In the genomic region with DNA sequence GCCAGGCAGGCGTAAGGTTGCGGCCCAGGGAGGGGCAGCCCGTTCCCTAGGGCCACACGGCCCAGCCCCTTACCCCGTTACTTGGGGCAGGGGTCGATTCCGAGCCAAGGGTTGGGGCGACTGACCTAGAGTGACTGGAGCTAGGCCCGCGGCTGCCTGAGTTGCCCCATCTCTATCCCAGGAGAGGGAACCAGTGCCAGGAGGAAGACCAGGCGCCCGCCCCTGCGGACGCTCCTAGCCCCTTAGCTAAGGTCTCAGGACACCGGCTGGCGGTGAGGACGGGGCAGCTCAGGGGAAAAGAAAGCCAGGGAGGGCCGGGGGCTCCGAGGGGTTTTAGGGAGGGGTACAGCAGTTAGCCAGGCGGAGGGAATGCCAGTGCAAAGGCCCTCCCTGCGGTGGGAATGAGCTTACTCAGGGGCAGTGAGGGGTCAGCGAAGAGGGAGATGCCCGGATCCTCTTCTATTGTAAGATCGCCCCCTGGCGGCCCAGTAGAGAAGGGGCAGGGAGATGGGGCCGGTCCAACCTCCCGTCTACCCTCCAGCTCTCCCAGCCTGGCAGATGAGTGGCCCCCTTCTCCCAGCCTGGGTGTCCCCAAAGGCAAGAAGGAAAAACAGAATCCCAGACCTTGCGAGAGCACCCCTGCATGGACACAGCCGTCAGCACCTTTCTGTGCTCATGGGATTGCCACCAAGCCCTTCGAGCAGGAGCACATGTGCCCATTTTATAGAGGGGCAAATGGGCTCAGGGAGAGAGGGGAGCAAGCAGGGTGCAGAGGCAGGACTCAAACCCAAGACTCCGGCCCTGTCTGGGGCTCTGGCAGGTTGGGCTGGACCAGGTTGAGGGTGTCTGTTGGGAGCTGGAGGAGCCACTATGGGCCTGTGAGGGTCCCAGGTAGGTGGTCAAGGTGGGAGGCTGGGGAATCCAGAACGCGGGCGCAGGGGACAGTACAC, we compare ENCODE assay signal across 1 cellular context.
TF ChIP-seq lines count a peak whose summit lies in the region.

No MANE protein-coding gene starts in this region.

TF ChIP-seq in K562, 482 proteins besides CTCF, POLR2A, EP300 and RAD21 (continued from another document):
- TF ChIP-seq ARID4B (CRISPR knock-in tag; IDR thresholded peaks at IDR 0.05) (no peak), FOXO4 (CRISPR knock-in tag; IDR thresholded peaks at IDR 0.05) (no peak), NR2F6 (CRISPR knock-in tag; IDR thresholded peaks at IDR 0.05) (no peak), GTF2E2 (tag; IDR thresholded peaks at IDR 0.05) (no peak)
